In the genomic region with DNA sequence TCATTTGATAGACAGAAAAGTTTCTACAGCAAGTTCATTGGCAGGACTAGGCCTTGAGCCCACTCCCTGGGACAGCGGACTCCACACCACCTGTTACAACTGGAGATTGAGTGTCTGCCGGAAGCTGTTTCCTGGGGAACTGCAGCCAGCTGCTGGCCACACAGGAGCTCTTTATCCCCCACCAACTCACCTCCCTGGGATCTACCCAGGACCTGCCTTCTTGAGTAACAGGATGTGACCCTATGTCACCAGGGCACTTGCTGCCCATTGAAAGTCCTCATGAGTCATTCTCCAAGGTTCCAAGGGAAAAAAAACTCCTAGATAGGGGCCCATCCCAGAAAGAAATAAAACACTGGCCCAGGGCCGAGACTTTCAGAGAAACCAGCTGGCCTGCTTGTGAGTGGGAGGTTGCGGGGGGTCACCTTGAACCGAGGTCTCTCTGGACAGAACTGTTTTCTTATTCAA, we compare ENCODE assay signal across 10 cellular contexts. TPM values are rescaled to one million over a fixed set of nuclear protein-coding genes. Genes with fewer than 3 reads are reported as not detected.
DNase-seq lines count a peak whose midpoint lies in the region; ATAC-seq, FAIRE-seq and TF ChIP-seq lines count a peak whose summit lies in the region.
"Had no signal": no experiment of that assay in that cellular context is flagged by ENCODE, and none has a peak within 500 bp of the region (broad histone marks: within the 10 kb centered on the region; RNA-seq: fewer than 3 reads in every experiment).

No MANE protein-coding gene starts in this region.

- FAIRE-seq in small intestine (lab: Jason Lieb, UNC): no peak
- FAIRE-seq: endometrium had no signal

- no peaks in the 10 kb centered on the region for H3K27me3 ChIP-seq in left ventricle myocardium inferior (ENCODE audit: low read depth)
- no peaks in the 10 kb centered on the region for H3K27me3 ChIP-seq in small intestine (ENCODE audit: control insufficient read depth in 2 of 2, insufficient read depth in 2 of 2, low read length in 2 of 2)
- H3K27me3 ChIP-seq: suprapubic skin had no signal

- 28 to 56% (median 54%) methylated on average over 5 of the region's 5 CpGs for WGBS in small intestine, 3 donors

- intact Hi-C loops in left ventricle myocardium inferior (cut with micrococcal nuclease): no loop called here

- H3K27ac ChIP-seq in left ventricle myocardium inferior (replicated peaks) (peak overlapping the region; percentile 40), small intestine (ENCODE audit: low read depth in 1 of 2, low read length in 1 of 2) (peak overlapping the region; percentile 63 to 77)

- H3K4me1 ChIP-seq in left ventricle myocardium inferior (peaks cover 33% of the 10 kb centered on the region), small intestine (ENCODE audit: control insufficient read depth in 2 of 2, insufficient read depth in 1 of 2, low read depth in 1 of 2, low read length in 1 of 2) (peaks cover 3 to 7% of the 10 kb centered on the region in 2 donors)

- H3K4me3 ChIP-seq in left ventricle myocardium inferior: no peak overlapping the region
- H3K4me3 ChIP-seq in small intestine (ENCODE audit: low read depth in 1 of 2, low read length in 2 of 2): no peak overlapping the region
- H3K4me3 ChIP-seq: suprapubic skin had no signal

- H3K36me3 ChIP-seq in left ventricle myocardium inferior (no peaks in the 10 kb centered on the region), small intestine (ENCODE audit: control insufficient read depth in 2 of 2, insufficient read depth in 2 of 2, low read length in 2 of 2) (no peaks in the 10 kb centered on the region)
- H3K36me3 ChIP-seq: suprapubic skin had no signal

- no peaks in the 10 kb centered on the region for H3K9me3 ChIP-seq in left ventricle myocardium inferior (replicated peaks)
- no peaks in the 10 kb centered on the region for H3K9me3 ChIP-seq in small intestine (ENCODE audit: control insufficient read depth, low read depth)
- H3K9me3 ChIP-seq: suprapubic skin had no signal

- ATAC-seq in HG03565 (IDR thresholded peaks at IDR 0.05; ENCODE audit: unreplicated experiment): no peak
- no peak for ATAC-seq in HG03196 (IDR thresholded peaks at IDR 0.05; ENCODE audit: unreplicated experiment)

- TF ChIP-seq CTCF in left ventricle myocardium inferior (IDR thresholded peaks at IDR 0.05; ENCODE audit: borderline replicate concordance): no peak

- DNase-seq in HK-2 (ENCODE audit: unreplicated experiment) (peak; percentile 81), SK-N-DZ (ENCODE audit: low spot score) (peak; percentile 41), left ventricle myocardium inferior (no peak), small intestine (peak; percentile 96), NCI-H345 (lab: John Stamatoyannopoulos, UW) (no peak), GM19238 (ENCODE audit: insufficient read length, low spot score) (no peak)

RNA-seq across cellular contexts. Expression of a gene that starts 37.4 kb away (rescaled TPM):
- 6.4 and 7.0 TPM in 2 replicates for polyA plus RNA-seq in SK-N-DZ (2014; cell fraction: cytosol; rRNA removed)
- 14.4 and 19.5 TPM in 2 replicates for polyA plus RNA-seq in SK-N-DZ (2014; cell fraction: nucleus; rRNA removed)
- total RNA-seq in left ventricle myocardium inferior: 4.6 TPM
- polyA plus RNA-seq in small intestine: 1 to 10 TPM; 3.5 to 8.3 (median 4.0) TPM

Comparison
In these comparisons a context has a peak if more than half of its experiments do, and no peak if none do; other contexts are left out.
1. DNase-seq: peak in HK-2 (single experiment), SK-N-DZ (single experiment) and small intestine (single experiment); none in left ventricle myocardium inferior (single experiment), NCI-H345 (single experiment) and GM19238 (single experiment).